In genomic region chr7:100478966-100479660, GRCh38 we compare ENCODE assay signal across 1 cellular context.
A peak's percentile ranks its signal among the peaks of the same experiment; 100 is the strongest.
TF ChIP-seq lines count a peak whose summit lies in the region.

TSS of gene TSC22D4 (minus strand) at chr7:100479214. CDS start at chr7:100478038, 1,176 bp downstream.

TF ChIP-seq in HepG2, 621 proteins besides CTCF, POLR2A, EP300 and RAD21 (continued from another document and continues in another):
- no peak for TF ChIP-seq SIX1 (CRISPR knock-in tag; IDR thresholded peaks at IDR 0.05; ENCODE audit: borderline replicate concordance)
- TF ChIP-seq ZNF841 (CRISPR knock-in tag; IDR thresholded peaks at IDR 0.05; ENCODE audit: borderline replicate concordance): no peak
- no peak for TF ChIP-seq PHF5A (CRISPR knock-in tag; IDR thresholded peaks at IDR 0.05; ENCODE audit: low read depth, unreplicated experiment)
- TF ChIP-seq ZNF256 (CRISPR knock-in tag; conservative IDR thresholded peaks at IDR 0.05): no peak
- TF ChIP-seq, protein P1, sequence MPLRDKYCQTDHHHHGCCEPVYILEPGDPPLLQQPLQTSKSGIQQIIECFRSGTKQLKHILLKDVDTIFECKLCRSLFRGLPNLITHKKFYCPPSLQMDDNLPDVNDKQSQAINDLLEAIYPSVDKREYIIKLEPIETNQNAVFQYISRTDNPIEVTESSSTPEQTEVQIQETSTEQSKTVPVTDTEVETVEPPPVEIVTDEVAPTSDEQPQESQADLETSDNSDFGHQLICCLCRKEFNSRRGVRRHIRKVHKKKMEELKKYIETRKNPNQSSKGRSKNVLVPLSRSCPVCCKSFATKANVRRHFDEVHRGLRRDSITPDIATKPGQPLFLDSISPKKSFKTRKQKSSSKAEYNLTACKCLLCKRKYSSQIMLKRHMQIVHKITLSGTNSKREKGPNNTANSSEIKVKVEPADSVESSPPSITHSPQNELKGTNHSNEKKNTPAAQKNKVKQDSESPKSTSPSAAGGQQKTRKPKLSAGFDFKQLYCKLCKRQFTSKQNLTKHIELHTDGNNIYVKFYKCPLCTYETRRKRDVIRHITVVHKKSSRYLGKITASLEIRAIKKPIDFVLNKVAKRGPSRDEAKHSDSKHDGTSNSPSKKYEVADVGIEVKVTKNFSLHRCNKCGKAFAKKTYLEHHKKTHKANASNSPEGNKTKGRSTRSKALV (CRISPR knock-in tag; IDR thresholded peaks at IDR 0.05): no peak
- TF ChIP-seq ZNF646 (CRISPR knock-in tag; IDR thresholded peaks at IDR 0.05): no peak
- TF ChIP-seq, protein P2, sequence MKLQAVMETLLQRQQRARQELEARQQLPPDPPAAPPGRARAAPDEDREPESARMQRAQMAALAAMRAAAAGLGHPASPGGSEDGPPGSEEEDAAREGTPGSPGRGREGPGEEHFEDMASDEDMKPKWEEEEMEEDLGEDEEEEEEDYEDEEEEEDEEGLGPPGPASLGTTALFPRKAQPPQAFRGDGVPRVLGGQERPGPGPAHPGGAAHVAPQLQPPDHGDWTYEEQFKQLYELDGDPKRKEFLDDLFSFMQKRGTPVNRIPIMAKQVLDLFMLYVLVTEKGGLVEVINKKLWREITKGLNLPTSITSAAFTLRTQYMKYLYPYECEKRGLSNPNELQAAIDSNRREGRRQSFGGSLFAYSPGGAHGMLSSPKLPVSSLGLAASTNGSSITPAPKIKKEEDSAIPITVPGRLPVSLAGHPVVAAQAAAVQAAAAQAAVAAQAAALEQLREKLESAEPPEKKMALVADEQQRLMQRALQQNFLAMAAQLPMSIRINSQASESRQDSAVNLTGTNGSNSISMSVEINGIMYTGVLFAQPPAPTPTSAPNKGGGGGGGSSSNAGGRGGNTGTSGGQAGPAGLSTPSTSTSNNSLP (IDR thresholded peaks at IDR 0.05; ENCODE audit: low read depth, low read length): no peak
- TF ChIP-seq, protein P3, sequence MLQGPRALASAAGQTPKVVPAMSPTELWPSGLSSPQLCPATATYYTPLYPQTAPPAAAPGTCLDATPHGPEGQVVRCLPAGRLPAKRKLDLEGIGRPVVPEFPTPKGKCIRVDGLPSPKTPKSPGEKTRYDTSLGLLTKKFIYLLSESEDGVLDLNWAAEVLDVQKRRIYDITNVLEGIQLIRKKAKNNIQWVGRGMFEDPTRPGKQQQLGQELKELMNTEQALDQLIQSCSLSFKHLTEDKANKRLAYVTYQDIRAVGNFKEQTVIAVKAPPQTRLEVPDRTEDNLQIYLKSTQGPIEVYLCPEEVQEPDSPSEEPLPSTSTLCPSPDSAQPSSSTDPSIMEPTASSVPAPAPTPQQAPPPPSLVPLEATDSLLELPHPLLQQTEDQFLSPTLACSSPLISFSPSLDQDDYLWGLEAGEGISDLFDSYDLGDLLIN (CRISPR knock-in tag; IDR thresholded peaks at IDR 0.05; ENCODE audit: borderline replicate concordance): no peak
- TF ChIP-seq HDAC2 (CRISPR knock-in tag; IDR thresholded peaks at IDR 0.05): 0 out of 2 replicates have a peak, but pooled peaks have one; percentile 37
- TF ChIP-seq FLYWCH1 (CRISPR knock-in tag; IDR thresholded peaks at IDR 0.05): no peak
- no peak for TF ChIP-seq ZNF615 (CRISPR knock-in tag; IDR thresholded peaks at IDR 0.05; ENCODE audit: borderline replicate concordance)
- TF ChIP-seq, protein P4, sequence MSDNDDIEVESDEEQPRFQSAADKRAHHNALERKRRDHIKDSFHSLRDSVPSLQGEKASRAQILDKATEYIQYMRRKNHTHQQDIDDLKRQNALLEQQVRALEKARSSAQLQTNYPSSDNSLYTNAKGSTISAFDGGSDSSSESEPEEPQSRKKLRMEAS (IDR thresholded peaks at IDR 0.05): 0 out of 2 replicates have a peak, but pooled peaks have one; percentile 14
- TF ChIP-seq DRAP1 (CRISPR knock-in tag; IDR thresholded peaks at IDR 0.05): 0 out of 2 replicates have a peak, but pooled peaks have one; percentile 8
- no peak for TF ChIP-seq ZNF558 (CRISPR knock-in tag; IDR thresholded peaks at IDR 0.05; ENCODE audit: borderline replicate concordance)
- no peak for TF ChIP-seq ZZZ3 (CRISPR knock-in tag; IDR thresholded peaks at IDR 0.05; ENCODE audit: borderline replicate concordance)
- TF ChIP-seq ADNP (CRISPR knock-in tag; IDR thresholded peaks at IDR 0.05): no peak
- no peak for TF ChIP-seq KMT2B (CRISPR knock-in tag; IDR thresholded peaks at IDR 0.05)
- TF ChIP-seq ZFP1 (CRISPR knock-in tag; IDR thresholded peaks at IDR 0.05): no peak
- peak; percentile 70 for TF ChIP-seq ELF3 (CRISPR knock-in tag; IDR thresholded peaks at IDR 0.05)
- no peak for TF ChIP-seq ZNF329 (CRISPR knock-in tag; IDR thresholded peaks at IDR 0.05; ENCODE audit: low read depth)
- TF ChIP-seq, protein P5, sequence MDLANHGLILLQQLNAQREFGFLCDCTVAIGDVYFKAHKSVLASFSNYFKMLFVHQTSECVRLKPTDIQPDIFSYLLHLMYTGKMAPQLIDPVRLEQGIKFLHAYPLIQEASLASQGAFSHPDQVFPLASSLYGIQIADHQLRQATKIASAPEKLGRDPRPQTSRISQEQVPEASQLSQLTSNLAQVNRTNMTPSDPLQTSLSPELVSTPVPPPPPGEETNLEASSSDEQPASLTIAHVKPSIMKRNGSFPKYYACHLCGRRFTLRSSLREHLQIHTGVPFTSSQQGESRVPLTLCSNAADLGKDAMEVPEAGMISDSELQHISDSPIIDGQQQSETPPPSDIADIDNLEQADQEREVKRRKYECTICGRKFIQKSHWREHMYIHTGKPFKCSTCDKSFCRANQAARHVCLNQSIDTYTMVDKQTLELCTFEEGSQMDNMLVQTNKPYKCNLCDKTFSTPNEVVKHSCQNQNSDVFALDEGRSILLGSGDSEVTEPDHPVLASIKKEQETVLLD (CRISPR knock-in tag; IDR thresholded peaks at IDR 0.05; ENCODE audit: low read depth): no peak
- TF ChIP-seq ZNF543 (CRISPR knock-in tag; IDR thresholded peaks at IDR 0.05): no peak
- TF ChIP-seq, protein P6, sequence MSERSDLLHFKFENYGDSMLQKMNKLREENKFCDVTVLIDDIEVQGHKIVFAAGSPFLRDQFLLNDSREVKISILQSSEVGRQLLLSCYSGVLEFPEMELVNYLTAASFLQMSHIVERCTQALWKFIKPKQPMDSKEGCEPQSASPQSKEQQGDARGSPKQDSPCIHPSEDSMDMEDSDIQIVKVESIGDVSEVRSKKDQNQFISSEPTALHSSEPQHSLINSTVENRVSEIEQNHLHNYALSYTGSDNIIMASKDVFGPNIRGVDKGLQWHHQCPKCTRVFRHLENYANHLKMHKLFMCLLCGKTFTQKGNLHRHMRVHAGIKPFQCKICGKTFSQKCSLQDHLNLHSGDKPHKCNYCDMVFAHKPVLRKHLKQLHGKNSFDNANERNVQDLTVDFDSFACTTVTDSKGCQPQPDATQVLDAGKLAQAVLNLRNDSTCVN (CRISPR knock-in tag; IDR thresholded peaks at IDR 0.05; ENCODE audit: borderline replicate concordance): no peak
- TF ChIP-seq SRSF4 (IDR thresholded peaks at IDR 0.05; ENCODE audit: low read depth, low read length, poor library complexity, severe bottlenecking): no peak
- no peak for TF ChIP-seq ZNF207 (IDR thresholded peaks at IDR 0.05; ENCODE audit: borderline replicate concordance)
- no peak for TF ChIP-seq SATB2 (CRISPR knock-in tag; IDR thresholded peaks at IDR 0.05)
- TF ChIP-seq RFXAP (CRISPR knock-in tag; IDR thresholded peaks at IDR 0.05; ENCODE audit: borderline replicate concordance): peak; percentile 73
- TF ChIP-seq NR1H2 (CRISPR knock-in tag; IDR thresholded peaks at IDR 0.05; ENCODE audit: borderline replicate concordance, low read depth): no peak
- TF ChIP-seq ZNF547 (CRISPR knock-in tag; IDR thresholded peaks at IDR 0.05): peak; percentile 17; the same call in 1 of the 2 replicates
- TF ChIP-seq ZNF772 (CRISPR knock-in tag; IDR thresholded peaks at IDR 0.05): no peak; the same call in 1 of the 2 replicates
- no peak for TF ChIP-seq MLLT10 (CRISPR knock-in tag; IDR thresholded peaks at IDR 0.05)
- TF ChIP-seq IRX3 (CRISPR knock-in tag; IDR thresholded peaks at IDR 0.05; ENCODE audit: borderline replicate concordance, low read depth): 0 out of 2 replicates have a peak, but pooled peaks have one; percentile 8
- TF ChIP-seq NCOA1 (CRISPR knock-in tag; IDR thresholded peaks at IDR 0.05): no peak
- TF ChIP-seq, protein P7, sequence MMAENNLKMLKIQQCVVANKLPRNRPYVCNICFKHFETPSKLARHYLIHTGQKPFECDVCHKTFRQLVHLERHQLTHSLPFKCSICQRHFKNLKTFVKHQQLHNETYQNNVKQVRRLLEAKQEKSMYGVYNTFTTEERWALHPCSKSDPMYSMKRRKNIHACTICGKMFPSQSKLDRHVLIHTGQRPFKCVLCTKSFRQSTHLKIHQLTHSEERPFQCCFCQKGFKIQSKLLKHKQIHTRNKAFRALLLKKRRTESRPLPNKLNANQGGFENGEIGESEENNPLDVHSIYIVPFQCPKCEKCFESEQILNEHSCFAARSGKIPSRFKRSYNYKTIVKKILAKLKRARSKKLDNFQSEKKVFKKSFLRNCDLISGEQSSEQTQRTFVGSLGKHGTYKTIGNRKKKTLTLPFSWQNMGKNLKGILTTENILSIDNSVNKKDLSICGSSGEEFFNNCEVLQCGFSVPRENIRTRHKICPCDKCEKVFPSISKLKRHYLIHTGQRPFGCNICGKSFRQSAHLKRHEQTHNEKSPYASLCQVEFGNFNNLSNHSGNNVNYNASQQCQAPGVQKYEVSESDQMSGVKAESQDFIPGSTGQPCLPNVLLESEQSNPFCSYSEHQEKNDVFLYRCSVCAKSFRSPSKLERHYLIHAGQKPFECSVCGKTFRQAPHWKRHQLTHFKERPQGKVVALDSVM (CRISPR knock-in tag; IDR thresholded peaks at IDR 0.05): no peak
- TF ChIP-seq ZNF629 (CRISPR knock-in tag; conservative IDR thresholded peaks at IDR 0.05): no peak
- TF ChIP-seq ZNF274 (CRISPR knock-in tag; IDR thresholded peaks at IDR 0.05): peak; percentile 62; the same call in 1 of the 2 replicates
- TF ChIP-seq THAP9 (CRISPR knock-in tag; IDR thresholded peaks at IDR 0.05; ENCODE audit: borderline replicate concordance): no peak
